In the genomic region with DNA sequence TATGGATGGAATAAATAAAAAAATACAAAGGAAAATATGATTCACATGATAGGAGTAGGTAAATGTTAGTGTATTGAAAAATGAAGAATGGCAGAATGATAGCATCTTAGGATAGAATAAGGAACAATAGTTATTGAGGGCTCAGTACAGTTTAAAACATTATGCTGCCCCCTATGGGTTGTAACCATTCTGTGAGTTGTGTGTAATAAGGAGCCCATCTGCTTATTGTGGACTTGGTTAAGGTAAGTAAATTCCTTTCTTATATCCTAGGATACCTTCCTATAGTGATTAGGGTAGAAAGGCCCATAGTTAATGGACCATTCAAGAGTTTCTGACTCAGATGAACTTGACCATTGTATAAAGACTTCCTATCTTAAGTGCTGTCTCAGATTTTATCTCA, we compare ENCODE assay signal across 9 cellular contexts.
DNase-seq lines count a peak whose midpoint lies in the region; ATAC-seq and TF ChIP-seq lines count a peak whose summit lies in the region.
"Had no signal": no experiment of that assay in that cellular context is flagged by ENCODE, and none has a peak within 500 bp of the region (broad histone marks: within the 10 kb centered on the region; RNA-seq: fewer than 3 reads in every experiment).

No MANE protein-coding gene starts in this region.

- TF ChIP-seq CTCF in epithelial cell of esophagus (IDR thresholded peaks at IDR 0.05; ENCODE audit: insufficient read depth, low read depth, low read length, missing control alignments), result peak; percentile 43
- peak; percentile 24 for TF ChIP-seq CTCF in retinal pigment epithelial cell (conservative IDR thresholded peaks at IDR 0.05; ENCODE audit: low read depth, low read length)

- H3K4me3 ChIP-seq in epithelial cell of esophagus (ENCODE audit: low read length), result no peak overlapping the region
- H3K4me3 ChIP-seq in retinal pigment epithelial cell (ENCODE audit: low read length), result no peak overlapping the region

- DNase-seq in SIG-M5 treated with dmso at 0.1 percent for 504 hours (lab: John Stamatoyannopoulos, UW; ENCODE audit: unreplicated experiment) (peak; percentile 10), SIG-M5 (lab: John Stamatoyannopoulos, UW) (no peak), NCI-H748 (lab: John Stamatoyannopoulos, UW; ENCODE audit: unreplicated experiment) (peak; percentile 24), epithelial cell of esophagus (ENCODE audit: low read depth) (peak; percentile 69), retinal pigment epithelial cell (ENCODE audit: low read depth) (no peak)
- DNase-seq in activated CD4-positive, alpha-beta T cell treated with anti-CD3 and anti-CD28 coated beads for 4 hours, result no peak
- DNase-seq: T-helper 9 cell had no signal

- ATAC-seq in HG02981 (IDR thresholded peaks at IDR 0.05; ENCODE audit: unreplicated experiment) (no peak), GM18498 (IDR thresholded peaks at IDR 0.05; ENCODE audit: unreplicated experiment) (no peak)

Comparison
In these comparisons a context has a peak if more than half of its experiments do, and no peak if none do; other contexts are left out.
1. DNase-seq: peak in SIG-M5 treated with dmso at 0.1 percent for 504 hours (single experiment), NCI-H748 (single experiment) and epithelial cell of esophagus (single experiment); none in SIG-M5 (single experiment), retinal pigment epithelial cell (single experiment) and activated CD4-positive, alpha-beta T cell treated with anti-CD3 and anti-CD28 coated beads for 4 hours (0 of 2).